14 cellular contexts compared by ENCODE assay signal in the genomic region with DNA sequence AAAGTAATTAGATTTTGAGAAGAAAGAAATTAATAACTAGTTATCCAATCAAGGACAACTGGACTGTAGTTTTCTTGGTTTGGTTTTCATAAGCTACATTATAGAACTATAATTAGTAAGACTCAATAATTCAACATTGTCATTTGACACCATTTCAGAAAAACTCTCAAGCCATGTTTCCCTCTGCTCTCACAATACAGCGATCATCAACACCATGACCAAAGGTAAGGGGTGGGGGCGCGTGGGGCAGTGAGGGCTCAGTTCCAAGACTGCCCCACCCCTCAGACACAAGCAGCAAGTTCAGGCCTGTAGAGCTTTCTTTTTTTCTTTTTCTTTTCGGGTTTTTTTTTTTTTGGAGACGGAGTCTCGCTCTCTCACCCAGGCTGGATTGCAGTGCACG. TPM values are rescaled to one million over a fixed set of nuclear protein-coding genes. Genes with fewer than 3 reads are reported as not detected.
DNase-seq lines count a peak whose midpoint lies in the region; ATAC-seq and TF ChIP-seq lines count a peak whose summit lies in the region.
"Had no signal": no experiment of that assay in that cellular context is flagged by ENCODE, and none has a peak within 500 bp of the region (broad histone marks: within the 10 kb centered on the region; RNA-seq: fewer than 3 reads in every experiment).

No MANE protein-coding gene starts in this region.

- peaks cover 4% of the 10 kb centered on the region for H3K27me3 Mint-ChIP-seq in CD4-positive, alpha-beta T cell
- H3K27me3 Mint-ChIP-seq in naive thymus-derived CD8-positive, alpha-beta T cell = peaks cover 0 to 12% (median 7%) of the 10 kb centered on the region in 5 donors

- H3K27ac Mint-ChIP-seq in CD4-positive, alpha-beta T cell = no peak overlapping the region
- no peak overlapping the region for H3K27ac Mint-ChIP-seq in naive thymus-derived CD8-positive, alpha-beta T cell
- H3K27ac Mint-ChIP-seq: activated CD8-positive, alpha-beta T cell treated with anti-CD3 and anti-CD28 coated beads, Interleukin-2, amount 10 ng/mL, durations not matched to agents 7 days and 5 days had no signal

- POLR2A ChIA-PET in CD4-positive, alpha-beta T cell (lab: Charles Lee) = interaction anchor here (0.6 kb wide), 1 partner anchor 78 kb away, joined by 3 read pairs; no protein-coding TSS in a partner anchor
- POLR2A ChIA-PET in naive thymus-derived CD8-positive, alpha-beta T cell (lab: Charles Lee) = no interaction called here

- H3K4me1 Mint-ChIP-seq in CD4-positive, alpha-beta T cell (ENCODE audit: low read depth) = no peaks in the 10 kb centered on the region
- H3K4me1 Mint-ChIP-seq in naive thymus-derived CD8-positive, alpha-beta T cell = peaks cover 0 to 2% (median 0%) of the 10 kb centered on the region in 4 donors

- H3K27me3 ChIP-seq in breast epithelium (no peaks in the 10 kb centered on the region), gastrocnemius medialis (no peaks in the 10 kb centered on the region)
- H3K27me3 ChIP-seq in CD4-positive, alpha-beta T cell (ENCODE audit: control insufficient read depth, insufficient read depth, low read length) = no peaks in the 10 kb centered on the region
- H3K27me3 ChIP-seq: cardiac muscle cell, ovary had no signal

- H3K9me3 Mint-ChIP-seq in CD4-positive, alpha-beta T cell = no peaks in the 10 kb centered on the region
- no peaks in the 10 kb centered on the region for H3K9me3 Mint-ChIP-seq in naive thymus-derived CD8-positive, alpha-beta T cell

- TF ChIP-seq CTCF in breast epithelium (IDR thresholded peaks at IDR 0.05) (no peak), gastrocnemius medialis (IDR thresholded peaks at IDR 0.05 in 4 of 5, conservative IDR thresholded peaks at IDR 0.05 in 1 of 5) (no peak)
- no peak for TF ChIP-seq CTCF in CD4-positive, alpha-beta T cell (IDR thresholded peaks at IDR 0.05)

- H3K27ac ChIP-seq in breast epithelium (no peak overlapping the region), gastrocnemius medialis (peak overlapping the region; percentile 91 to 98 (median 94))
- no peak overlapping the region for H3K27ac ChIP-seq in CD4-positive, alpha-beta T cell (ENCODE audit: low read depth, low read length)
- H3K27ac ChIP-seq: cardiac muscle cell, ovary had no signal

- DNase-seq in NCI-H2107 treated with DMSO at 0.1 percent for 48 hours (lab: John Stamatoyannopoulos, UW; ENCODE audit: unreplicated experiment) (peak; percentile 76), NCI-H2107 (lab: John Stamatoyannopoulos, UW) (no peak), NCI-H2171 (lab: John Stamatoyannopoulos, UW) (peak; percentile 42), breast epithelium (ENCODE audit: low spot score in 2 of 2) (no peak), gastrocnemius medialis (peak in 1 of 2 donors; percentile 40), cerebellum (ENCODE audit: low spot score) (no peak)
- no peak for DNase-seq in CD4-positive, alpha-beta T cell
- DNase-seq in naive thymus-derived CD8-positive, alpha-beta T cell = no peak
- DNase-seq: activated CD8-positive, alpha-beta T cell treated with anti-CD3 and anti-CD28 coated beads, Interleukin-2, amount 10 ng/mL, durations not matched to agents 7 days and 5 days; activated gamma-delta T cell treated with Interleukin-2 at 50 U/mL for 16 hours; Caco-2; NCI-H1694 had no signal

- intact Hi-C loops in breast epithelium (cut with DNase I; ENCODE audit: low total_unique reads) = no loop called here
- intact Hi-C loops in gastrocnemius medialis (cut with DNase I; ENCODE audit: low total_unique reads) = loop anchor here (1.0 kb wide), 1 partner anchor 11 kb away; no protein-coding TSS in a partner anchor
- intact Hi-C loops in CD4-positive, alpha-beta T cell (cut with DNase I, micrococcal nuclease) = no loop called here

- H3K36me3 Mint-ChIP-seq in CD4-positive, alpha-beta T cell (ENCODE audit: low read depth) = no peaks in the 10 kb centered on the region
- no peaks in the 10 kb centered on the region for H3K36me3 Mint-ChIP-seq in naive thymus-derived CD8-positive, alpha-beta T cell

- H3K4me1 ChIP-seq in breast epithelium (no peaks in the 10 kb centered on the region), gastrocnemius medialis (peaks cover 48 to 66% of the 10 kb centered on the region in 2 donors)
- H3K4me1 ChIP-seq: Caco-2 had no signal

- H3K9me3 ChIP-seq in breast epithelium (no peaks in the 10 kb centered on the region), gastrocnemius medialis (no peaks in the 10 kb centered on the region)
- H3K9me3 ChIP-seq in CD4-positive, alpha-beta T cell (ENCODE audit: control insufficient read depth, low read length) = no peaks in the 10 kb centered on the region
- H3K9me3 ChIP-seq: ovary had no signal

- H3K4me3 Mint-ChIP-seq in CD4-positive, alpha-beta T cell = no peak overlapping the region
- no peak overlapping the region for H3K4me3 Mint-ChIP-seq in naive thymus-derived CD8-positive, alpha-beta T cell
- H3K4me3 Mint-ChIP-seq: activated CD8-positive, alpha-beta T cell treated with anti-CD3 and anti-CD28 coated beads, Interleukin-2, amount 10 ng/mL, durations not matched to agents 7 days and 5 days had no signal

- ATAC-seq in gastrocnemius medialis = peak; percentile 35 to 37
- no peak for ATAC-seq in CD4-positive, alpha-beta T cell (ENCODE audit: poor library complexity)
- no peak for ATAC-seq in naive thymus-derived CD8-positive, alpha-beta T cell
- ATAC-seq: activated CD8-positive, alpha-beta T cell treated with anti-CD3 and anti-CD28 coated beads, Interleukin-2, amount 10 ng/mL, durations not matched to agents 7 days and 5 days had no signal

- TF ChIP-seq POLR2A in breast epithelium (IDR thresholded peaks at IDR 0.05) = no peak
- TF ChIP-seq POLR2A in gastrocnemius medialis (IDR thresholded peaks at IDR 0.05) = no peak

- CTCF ChIA-PET in CD4-positive, alpha-beta T cell (lab: Charles Lee) = no interaction called here

- H3K36me3 ChIP-seq in breast epithelium (no peaks in the 10 kb centered on the region), gastrocnemius medialis (peaks cover 0 to 6% of the 10 kb centered on the region in 2 donors)
- H3K36me3 ChIP-seq: cardiac muscle cell, ovary had no signal

- in situ Hi-C loops in gastrocnemius medialis (cut with MboI; ENCODE audit: low sequenced_read_pairs in 4 of 4) = no loop called here

- H3K4me3 ChIP-seq in breast epithelium (peak overlapping the region in 2 of 3 donors; percentile 28 to 46), gastrocnemius medialis (peak overlapping the region; percentile 24 to 62 (median 52))
- H3K4me3 ChIP-seq: cardiac muscle cell, ovary had no signal

RNA-seq across cellular contexts. Expression of gene CMBL, which starts 6.4 kb away (rescaled TPM):
- total RNA-seq in breast epithelium (1 to 10 TPM; 8.2 to 9.4 (median 9.2) TPM), gastrocnemius medialis (10 to 100 TPM in 3 of 4 donors, 1 to 10 TPM in 1; 7.8 to 46.7 (median 35.6) TPM), cerebellum (10.0 TPM)
- total RNA-seq in CD4-positive, alpha-beta T cell = under 1 TPM in 1 of 2 experiments, not detected in 1; 0.36 TPM
- under 1 TPM; 0.36 to 0.69 TPM for total RNA-seq in naive thymus-derived CD8-positive, alpha-beta T cell
- under 1 TPM; 0.35 to 0.65 (median 0.51) TPM for polyA plus RNA-seq in naive thymus-derived CD8-positive, alpha-beta T cell

RNA-seq across cellular contexts. Expression of gene CCT5, which starts 51.2 kb away (rescaled TPM):
- 100 to 1,000 TPM; 151 to 208 (median 180) TPM for total RNA-seq in breast epithelium
- total RNA-seq in gastrocnemius medialis = 100 to 1,000 TPM; 201 to 329 (median 267) TPM
- total RNA-seq in CD4-positive, alpha-beta T cell = 10 to 100 TPM; 27.4 to 32.0 TPM
- total RNA-seq in naive thymus-derived CD8-positive, alpha-beta T cell = 100 to 1,000 TPM; 103 to 116 TPM
- 100 to 1,000 TPM; 195 to 216 (median 196) TPM for polyA plus RNA-seq in naive thymus-derived CD8-positive, alpha-beta T cell
- 180 TPM for total RNA-seq in cerebellum

RNA-seq across cellular contexts. Expression of gene ATPSCKMT, which starts 51.6 kb away (rescaled TPM):
- total RNA-seq in breast epithelium (10 to 100 TPM; 15.1 to 23.9 (median 15.7) TPM), gastrocnemius medialis (10 to 100 TPM in 2 of 4 donors, 1 to 10 TPM in 2; 9.2 to 18.2 (median 10.5) TPM), cerebellum (52.0 TPM)
- 1 to 10 TPM; 2.6 to 3.2 TPM for total RNA-seq in CD4-positive, alpha-beta T cell
- total RNA-seq in naive thymus-derived CD8-positive, alpha-beta T cell = 10 to 100 TPM; 16.8 to 20.7 TPM
- polyA plus RNA-seq in naive thymus-derived CD8-positive, alpha-beta T cell = 10 to 100 TPM; 10.1 to 18.3 (median 14.3) TPM

RNA-seq across cellular contexts. Expression of gene MARCHF6, which starts 52.2 kb away (rescaled TPM):
- total RNA-seq in breast epithelium = 100 to 1,000 TPM in 2 of 3 donors, 10 to 100 TPM in 1; 90.8 to 123 (median 121) TPM
- 100 to 1,000 TPM; 139 to 173 (median 146) TPM for total RNA-seq in gastrocnemius medialis
- 100 to 1,000 TPM; 176 to 182 TPM for total RNA-seq in CD4-positive, alpha-beta T cell
- 100 to 1,000 TPM; 197 to 198 TPM for total RNA-seq in naive thymus-derived CD8-positive, alpha-beta T cell
- polyA plus RNA-seq in naive thymus-derived CD8-positive, alpha-beta T cell = 10 to 100 TPM; 31.5 to 44.0 (median 38.0) TPM
- 228 TPM for total RNA-seq in cerebellum

Comparison
In these comparisons a context has a peak if more than half of its experiments do, and no peak if none do; other contexts are left out.
1. DNase-seq: peak in NCI-H2107 treated with DMSO at 0.1 percent for 48 hours (single experiment) and NCI-H2171 (single experiment); none in NCI-H2107 (single experiment), breast epithelium (0 of 2), CD4-positive, alpha-beta T cell (0 of 10), naive thymus-derived CD8-positive, alpha-beta T cell (0 of 10) and cerebellum (single experiment).
2. H3K27ac ChIP-seq: peak in gastrocnemius medialis (4 of 4); none in breast epithelium (0 of 2) and CD4-positive, alpha-beta T cell (single experiment).
3. ATAC-seq: peak in gastrocnemius medialis (2 of 2); none in CD4-positive, alpha-beta T cell (single experiment) and naive thymus-derived CD8-positive, alpha-beta T cell (0 of 2).